In genomic region chr16:18759598-18760520, GRCh38 we compare ENCODE assay signal across 8 cellular contexts. TPM values are rescaled to one million over a fixed set of nuclear protein-coding genes. Genes with fewer than 3 reads are reported as not detected.
DNase-seq lines count a peak whose midpoint lies in the region; ATAC-seq and TF ChIP-seq lines count a peak whose summit lies in the region.
"Not testable (repeated sequence)": the region's sequence is repeated elsewhere in the genome, so short reads cannot be mapped to it uniquely, and the experiment has no call there.

No MANE protein-coding gene starts in this region.

- H3K4me1 Mint-ChIP-seq in MCF 10A (ENCODE audit: insufficient read depth, unreplicated experiment) = not testable (repeated sequence)

- POLR2A ChIA-PET in MCF 10A (lab: Yijun Ruan, JAX) = not testable (repeated sequence)

- not testable (repeated sequence) for H3K9me3 Mint-ChIP-seq in MCF 10A (ENCODE audit: unreplicated experiment)

- TF ChIP-seq CTCF in AG09309 (IDR thresholded peaks at IDR 0.05; ENCODE audit: control insufficient read depth, insufficient read depth, low read depth, low read length, missing control alignments) = peak; percentile 50
- TF ChIP-seq CTCF in MCF 10A (IDR thresholded peaks at IDR 0.05; ENCODE audit: unreplicated experiment) = peak; percentile 61
- peak; percentile 18 to 58 (median 40) for TF ChIP-seq CTCF in sigmoid colon (IDR thresholded peaks at IDR 0.05)

- not testable (repeated sequence) for H3K27ac Mint-ChIP-seq in MCF 10A (ENCODE audit: low read depth, unreplicated experiment)

- H3K4me3 Mint-ChIP-seq in MCF 10A (ENCODE audit: unreplicated experiment) = not testable (repeated sequence)

- WGBS in sigmoid colon, 2 donors = 24 to 35% methylated on average over 19 of the region's 21 CpGs

- TF ChIP-seq POLR2A in sigmoid colon (IDR thresholded peaks at IDR 0.05) = not testable (repeated sequence)

- not testable (repeated sequence) for H3K36me3 Mint-ChIP-seq in MCF 10A (ENCODE audit: insufficient read depth, unreplicated experiment)

- not testable (repeated sequence) for H3K4me3 ChIP-seq in AG09309 (ENCODE audit: control insufficient read depth, low read depth, low read length); sigmoid colon
- peak overlapping the region; percentile 26 for H3K4me3 ChIP-seq in iPS-15b (ENCODE audit: low read depth, low read length)

- BruUV-seq in MCF 10A (replicated peaks; lab: Mats Ljungman, UMichigan) = not testable (repeated sequence)

- TF ChIP-seq EP300 in sigmoid colon (IDR thresholded peaks at IDR 0.05) = not testable (repeated sequence)

- H3K27me3 ChIP-seq in iPS-15b (ENCODE audit: control insufficient read depth, insufficient read depth, low read length); sigmoid colon: not testable (repeated sequence)

- H3K27me3 Mint-ChIP-seq in MCF 10A (ENCODE audit: insufficient read depth, unreplicated experiment) = not testable (repeated sequence)

- H3K9ac ChIP-seq in iPS-15b (ENCODE audit: low read depth, low read length) = not testable (repeated sequence)

- CTCF ChIA-PET in MCF 10A (lab: Yijun Ruan, JAX) = not testable (repeated sequence)

- ATAC-seq in GM18858 (IDR thresholded peaks at IDR 0.05; ENCODE audit: unreplicated experiment) (peak; percentile 52), HG03095 (IDR thresholded peaks at IDR 0.05; ENCODE audit: unreplicated experiment) (peak; percentile 54)

- not testable (repeated sequence) for DNase-seq in AG09309 (ENCODE audit: low read depth)
- DNase-seq in NCI-H510A treated with DMSO at 0.1 percent for 48 hours (lab: John Stamatoyannopoulos, UW) (peak; percentile 62), MCF 10A (ENCODE audit: unreplicated experiment) (peak; percentile 23), sigmoid colon (peak; percentile 63)
- DNase-seq in activated CD4-positive, alpha-beta T cell treated with anti-CD3 and anti-CD28 coated beads for 4 hours = peak; percentile 14 to 48

- H3K27ac ChIP-seq in sigmoid colon = not testable (repeated sequence)

- intact Hi-C loops in MCF 10A (cut with micrococcal nuclease); sigmoid colon (cut with DNase I): not testable (repeated sequence)

- not testable (repeated sequence) for H3K36me3 ChIP-seq in iPS-15b (ENCODE audit: control insufficient read depth, insufficient read depth, low read length); sigmoid colon

- not testable (repeated sequence) for H3K4me1 ChIP-seq in iPS-15b (ENCODE audit: control insufficient read depth, insufficient read depth, low read length); sigmoid colon

- H3K9me3 ChIP-seq in iPS-15b (ENCODE audit: control insufficient read depth, insufficient read depth, low read length); sigmoid colon: not testable (repeated sequence)

RNA-seq across cellular contexts. Expression of gene RPS15A, which starts 30.3 kb away (rescaled TPM):
- total RNA-seq in MCF 10A (2022) (869 and 1,431 TPM in 2 replicates), sigmoid colon (1,000 to 10,000 TPM; 1,724 to 5,149 (median 4,033) TPM)
- 1,000 to 10,000 TPM; 3,444 to 6,579 (median 4,979) TPM for polyA plus RNA-seq in sigmoid colon

RNA-seq across cellular contexts. Expression of gene ARL6IP1, which starts 41.5 kb away (rescaled TPM):
- total RNA-seq in MCF 10A (2022) (120 and 128 TPM in 2 replicates), sigmoid colon (100 to 1,000 TPM in 3 of 4 donors, 10 to 100 TPM in 1; 77.5 to 128 (median 114) TPM)
- 100 to 1,000 TPM in 1 of 3 donors, 10 to 100 TPM in 2; 39.6 to 148 (median 62.7) TPM for polyA plus RNA-seq in sigmoid colon
